15 cellular contexts compared by ENCODE assay signal in genomic region chr3:50474717-50475116, GRCh38. TPM values are rescaled to one million over a fixed set of nuclear protein-coding genes. Genes with fewer than 3 reads are reported as not detected.
DNase-seq lines count a peak whose midpoint lies in the region; ATAC-seq, FAIRE-seq and TF ChIP-seq lines count a peak whose summit lies in the region.
"Had no signal": no experiment of that assay in that cellular context is flagged by ENCODE, and none has a peak within 500 bp of the region (broad histone marks: within the 10 kb centered on the region; RNA-seq: fewer than 3 reads in every experiment).

No MANE protein-coding gene starts in this region.

- H3K4me3 ChIP-seq in astrocyte (ENCODE audit: insufficient read depth, low read depth, low read length): no peak overlapping the region
- no peak overlapping the region for H3K4me3 ChIP-seq in right cardiac atrium (ENCODE audit: low read length)
- no peak overlapping the region for H3K4me3 ChIP-seq in skeletal muscle tissue (ENCODE audit: low read length in 3 of 3)
- H3K4me3 ChIP-seq: esophagus muscularis mucosa had no signal

- H3K79me2 ChIP-seq in astrocyte (ENCODE audit: insufficient read depth, low read length): no peaks in the 10 kb centered on the region

- H3K4me3 Mint-ChIP-seq in astrocyte (ENCODE audit: unreplicated experiment) (no peak overlapping the region), Calu3 (ENCODE audit: low read depth, unreplicated experiment) (no peak overlapping the region)
- H3K4me3 Mint-ChIP-seq: activated naive CD4-positive, alpha-beta T cell treated with anti-CD3 and anti-CD28 coated beads, Interleukin-2, amount 50 U/mL, for 24 hours; CD4-positive, alpha-beta memory T cell; stimulated activated naive CD8-positive, alpha-beta T cell treated with anti-CD3 and anti-CD28 coated beads, Interleukin-15, Interleukin-2, amounts not matched to agents 100 ng/mL and 50 ng/mL, for 24 hours; WTC11 had no signal

- FAIRE-seq in astrocyte (lab: Jason Lieb, UNC): no peak
- FAIRE-seq: colon had no signal

- intact Hi-C loops in right cardiac atrium (cut with DNase I): no loop called here
- intact Hi-C loops in Calu3 (cut with micrococcal nuclease; ENCODE audit: unreplicated experiment): no loop called here

- no peak for TF ChIP-seq CTCF in astrocyte (IDR thresholded peaks at IDR 0.05; ENCODE audit: insufficient read depth, low read depth, low read length)
- TF ChIP-seq CTCF in Calu3 (IDR thresholded peaks at IDR 0.05; ENCODE audit: unreplicated experiment): no peak

- H4K20me1 ChIP-seq in astrocyte (ENCODE audit: insufficient read depth, low read length): no peaks in the 10 kb centered on the region

- H2AFZ ChIP-seq in astrocyte (ENCODE audit: low read depth, low read length): peak overlapping the region; percentile 53

- no TSS peak for BruUV-seq in Calu3 (replicated peaks; lab: Mats Ljungman, UMichigan)

- H3K9ac ChIP-seq in astrocyte (ENCODE audit: low read length): no peak overlapping the region
- H3K9ac ChIP-seq in skeletal muscle tissue (ENCODE audit: low read depth in 1 of 3, low read length in 3 of 3): peak overlapping the region in 2 of 3 donors; percentile 45 to 51

- H3K36me3 Mint-ChIP-seq in astrocyte (ENCODE audit: low read depth, unreplicated experiment) (peaks cover 2% of the 10 kb centered on the region), Calu3 (ENCODE audit: insufficient read depth, unreplicated experiment) (no peaks in the 10 kb centered on the region)
- H3K36me3 Mint-ChIP-seq: activated naive CD4-positive, alpha-beta T cell treated with anti-CD3 and anti-CD28 coated beads, Interleukin-2, amount 50 U/mL, for 24 hours; CD4-positive, alpha-beta memory T cell had no signal

- peaks cover 18% of the 10 kb centered on the region for H3K27me3 Mint-ChIP-seq in astrocyte (ENCODE audit: low read depth, unreplicated experiment)
- peaks cover 80% of the 10 kb centered on the region for H3K27me3 Mint-ChIP-seq in Calu3 (ENCODE audit: unreplicated experiment)
- H3K27me3 Mint-ChIP-seq: activated naive CD4-positive, alpha-beta T cell treated with anti-CD3 and anti-CD28 coated beads, Interleukin-2, amount 50 U/mL, for 24 hours; CD4-positive, alpha-beta memory T cell; stimulated activated naive CD8-positive, alpha-beta T cell treated with anti-CD3 and anti-CD28 coated beads, Interleukin-15, Interleukin-2, amounts not matched to agents 100 ng/mL and 50 ng/mL, for 24 hours had no signal

- H3K27me3 ChIP-seq in astrocyte (ENCODE audit: insufficient read depth, low read length) (no peaks in the 10 kb centered on the region), right cardiac atrium (ENCODE audit: control insufficient read depth, insufficient read depth) (no peaks in the 10 kb centered on the region), skeletal muscle tissue (ENCODE audit: control insufficient read depth in 3 of 3, insufficient read depth in 3 of 3, low read length in 3 of 3) (no peaks in the 10 kb centered on the region)
- H3K27me3 ChIP-seq: esophagus muscularis mucosa had no signal

- no peak overlapping the region for H3K4me2 ChIP-seq in astrocyte (ENCODE audit: low read length)

- H3K27ac ChIP-seq in astrocyte (ENCODE audit: low read depth, low read length) (no peak overlapping the region), right cardiac atrium (ENCODE audit: low read length) (peak overlapping the region; percentile 34), skeletal muscle tissue (ENCODE audit: low read depth, low read length) (no peak overlapping the region)

- H3K4me1 Mint-ChIP-seq in astrocyte (ENCODE audit: low read depth, unreplicated experiment) (peaks cover 7% of the 10 kb centered on the region), Calu3 (ENCODE audit: low read depth, unreplicated experiment) (no peaks in the 10 kb centered on the region)

- H3K9me3 ChIP-seq in astrocyte (ENCODE audit: insufficient read depth, low read depth, low read length): no peaks in the 10 kb centered on the region
- H3K9me3 ChIP-seq in right cardiac atrium (ENCODE audit: control insufficient read depth, low read length): no peaks in the 10 kb centered on the region
- no peaks in the 10 kb centered on the region for H3K9me3 ChIP-seq in skeletal muscle tissue (ENCODE audit: control insufficient read depth in 3 of 3, low read length in 3 of 3)
- H3K9me3 ChIP-seq: esophagus muscularis mucosa had no signal

- H3K4me1 ChIP-seq in astrocyte (ENCODE audit: insufficient read depth, low read length): peaks cover 7% of the 10 kb centered on the region
- H3K4me1 ChIP-seq in right cardiac atrium (ENCODE audit: control insufficient read depth, insufficient read depth, low read length): peaks cover 3% of the 10 kb centered on the region
- peaks cover 13 to 20% (median 16%) of the 10 kb centered on the region in 3 donors for H3K4me1 ChIP-seq in skeletal muscle tissue (ENCODE audit: control insufficient read depth in 3 of 3, insufficient read depth in 3 of 3, low read length in 3 of 3)

- H3K27ac Mint-ChIP-seq in astrocyte (ENCODE audit: unreplicated experiment): no peak overlapping the region
- H3K27ac Mint-ChIP-seq in Calu3 (ENCODE audit: unreplicated experiment): no peak overlapping the region
- H3K27ac Mint-ChIP-seq: activated naive CD4-positive, alpha-beta T cell treated with anti-CD3 and anti-CD28 coated beads, Interleukin-2, amount 50 U/mL, for 24 hours; stimulated activated naive CD8-positive, alpha-beta T cell treated with anti-CD3 and anti-CD28 coated beads, Interleukin-15, Interleukin-2, amounts not matched to agents 100 ng/mL and 50 ng/mL, for 24 hours; WTC11 had no signal

- H3K9me3 Mint-ChIP-seq in astrocyte (ENCODE audit: unreplicated experiment): peaks cover 5% of the 10 kb centered on the region
- H3K9me3 Mint-ChIP-seq in Calu3 (ENCODE audit: low read depth, unreplicated experiment): peaks cover 2% of the 10 kb centered on the region
- H3K9me3 Mint-ChIP-seq: activated naive CD4-positive, alpha-beta T cell treated with anti-CD3 and anti-CD28 coated beads, Interleukin-2, amount 50 U/mL, for 24 hours; stimulated activated naive CD8-positive, alpha-beta T cell treated with anti-CD3 and anti-CD28 coated beads, Interleukin-15, Interleukin-2, amounts not matched to agents 100 ng/mL and 50 ng/mL, for 24 hours; WTC11 had no signal

- DNase-seq in HCEC 1CT (peak; percentile 10), astrocyte (ENCODE audit: low read depth) (peak; percentile 16), right cardiac atrium (peak; percentile 39 to 63 (median 60)), DMS79 (lab: John Stamatoyannopoulos, UW) (no peak), Calu3 (no peak), NAMALWA (ENCODE audit: low spot score) (no peak)
- DNase-seq: CD4-positive, alpha-beta memory T cell; retina had no signal

- CTCF ChIA-PET in Calu3 (lab: Charles Lee): interaction anchor here (0.9 kb wide), 1 partner anchor 17 kb away, joined by 3 read pairs; no protein-coding TSS in a partner anchor

- H3K36me3 ChIP-seq in astrocyte (ENCODE audit: insufficient read depth, low read length): no peaks in the 10 kb centered on the region
- H3K36me3 ChIP-seq in skeletal muscle tissue (ENCODE audit: control insufficient read depth in 3 of 3, insufficient read depth in 3 of 3, low read length in 3 of 3): no peaks in the 10 kb centered on the region
- H3K36me3 ChIP-seq: esophagus muscularis mucosa had no signal

- WGBS in right cardiac atrium: 29% methylated on average over 6 of the region's 6 CpGs

- peak; percentile 62 to 73 for ATAC-seq in right cardiac atrium
- no peak for ATAC-seq in GM21360 (IDR thresholded peaks at IDR 0.05; ENCODE audit: unreplicated experiment)
- ATAC-seq: WTC11 had no signal

RNA-seq across cellular contexts. Expression of gene CACNA2D2, which starts 28.7 kb away (rescaled TPM):
- total RNA-seq in astrocyte: 0.31 and 1.00 TPM in 2 replicates
- 10 to 100 TPM in 3 of 4 donors, 1 to 10 TPM in 1; 8.7 to 56.1 (median 40.9) TPM for total RNA-seq in right cardiac atrium
- polyA plus RNA-seq in right cardiac atrium: 25.7 TPM
- 1.0 TPM for total RNA-seq in skeletal muscle tissue
- 0.12 TPM in 1 of 2 replicates, not detected in the other for total RNA-seq in Calu3 (2022)

Comparison
In these comparisons a context has a peak if more than half of its experiments do, and no peak if none do; other contexts are left out.
1. DNase-seq: peak in HCEC 1CT (single experiment), astrocyte (single experiment) and right cardiac atrium (3 of 3); none in DMS79 (single experiment), Calu3 (single experiment) and NAMALWA (single experiment).